Comparison of ENCODE assay signal across 1 cellular context in the genomic region with DNA sequence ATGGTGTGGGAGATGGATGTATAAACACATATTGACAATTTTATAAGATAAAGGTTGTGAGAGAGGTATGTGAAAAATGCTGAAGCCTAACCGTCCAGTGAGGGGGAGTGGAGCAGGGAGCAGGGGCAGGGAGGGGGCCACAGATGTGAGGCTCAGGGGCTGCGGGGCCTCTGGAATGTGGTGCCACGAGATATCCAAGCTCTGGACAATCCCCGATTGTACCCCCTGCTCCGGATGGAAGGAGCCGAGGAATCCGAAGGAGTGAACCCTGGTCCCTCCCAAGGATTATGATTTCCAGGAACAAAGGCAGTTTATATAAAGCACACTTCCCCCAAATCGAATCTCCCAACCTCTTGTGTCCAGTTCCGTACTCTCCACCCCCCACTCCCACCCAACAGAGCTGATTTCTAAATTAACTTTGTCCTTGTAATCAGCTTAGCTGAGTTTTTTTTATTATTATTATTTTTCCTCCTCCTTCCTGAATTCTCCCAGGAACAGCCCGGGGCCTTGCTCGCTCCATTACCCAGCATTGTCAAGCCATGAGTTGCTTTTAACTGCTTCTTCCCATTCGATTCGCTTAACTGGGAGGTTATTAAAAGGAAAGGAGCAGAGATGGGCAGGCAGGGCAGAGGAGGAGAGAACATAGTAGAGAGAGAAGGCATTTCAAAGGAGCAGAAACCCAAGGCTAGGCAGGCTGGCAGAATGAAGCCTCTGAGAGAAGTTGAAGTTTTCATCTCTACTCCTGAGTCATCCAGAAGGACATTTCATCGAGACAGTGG.
TF ChIP-seq lines count a peak whose summit lies in the region.

No MANE protein-coding gene starts in this region.

TF ChIP-seq in A549, 52 proteins besides CTCF, POLR2A, EP300 and RAD21 (continued from another document):
- TF ChIP-seq, protein P1, sequence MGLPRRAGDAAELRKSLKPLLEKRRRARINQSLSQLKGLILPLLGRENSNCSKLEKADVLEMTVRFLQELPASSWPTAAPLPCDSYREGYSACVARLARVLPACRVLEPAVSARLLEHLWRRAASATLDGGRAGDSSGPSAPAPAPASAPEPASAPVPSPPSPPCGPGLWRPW (IDR thresholded peaks at IDR 0.05), result no peak
- no peak for TF ChIP-seq USF2 (IDR thresholded peaks at IDR 0.05)
- no peak for TF ChIP-seq MYC (IDR thresholded peaks at IDR 0.05; ENCODE audit: borderline replicate concordance, low read length)
- TF ChIP-seq NFE2L2 (conservative IDR thresholded peaks at IDR 0.05; ENCODE audit: low read length), result no peak
- TF ChIP-seq RFX5 (IDR thresholded peaks at IDR 0.05), result no peak
- TF ChIP-seq FOXS1 (CRISPR knock-in tag; IDR thresholded peaks at IDR 0.05), result no peak
- TF ChIP-seq, protein P2, sequence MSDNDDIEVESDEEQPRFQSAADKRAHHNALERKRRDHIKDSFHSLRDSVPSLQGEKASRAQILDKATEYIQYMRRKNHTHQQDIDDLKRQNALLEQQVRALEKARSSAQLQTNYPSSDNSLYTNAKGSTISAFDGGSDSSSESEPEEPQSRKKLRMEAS (IDR thresholded peaks at IDR 0.05), result no peak
- TF ChIP-seq JUNB (IDR thresholded peaks at IDR 0.05), result no peak
- TF ChIP-seq SMC3 (IDR thresholded peaks at IDR 0.05), result no peak
- TF ChIP-seq ZC3H11A (IDR thresholded peaks at IDR 0.05), result no peak
- TF ChIP-seq CEBPB (IDR thresholded peaks at IDR 0.05), result no peak
- TF ChIP-seq CBX8 (IDR thresholded peaks at IDR 0.05), result no peak
